1 cellular context compared by ENCODE assay signal in the genomic region with DNA sequence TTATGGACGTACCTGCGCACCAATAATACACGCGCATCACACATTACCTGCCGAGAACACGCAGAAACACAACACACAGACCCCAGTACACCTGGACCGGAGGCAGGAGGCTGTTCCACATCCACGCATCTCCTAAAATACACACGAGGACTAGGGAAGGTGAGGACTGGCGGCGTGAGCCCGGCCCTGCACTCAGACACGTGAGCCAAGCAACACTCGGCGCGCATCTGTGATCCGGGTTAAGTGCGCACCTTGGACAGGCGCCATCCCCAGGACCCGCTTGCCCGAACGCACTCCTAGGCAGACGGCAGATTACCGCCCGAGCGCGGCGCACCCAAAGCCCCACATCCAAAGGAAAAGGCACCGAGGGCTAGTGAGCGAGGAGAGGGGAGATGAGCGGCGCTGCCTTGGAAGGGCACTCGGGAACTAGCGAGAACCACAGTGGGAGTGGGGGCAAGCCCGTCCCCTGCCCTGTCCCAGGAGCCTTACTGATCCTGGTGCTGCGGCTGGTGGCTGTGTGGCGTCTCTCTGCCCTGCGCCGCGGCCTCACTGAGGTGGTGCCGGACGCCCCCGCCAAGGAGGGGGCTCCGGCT.
A peak's percentile ranks its signal among the peaks of the same experiment; 100 is the strongest.
TF ChIP-seq lines count a peak whose summit lies in the region.

No MANE protein-coding gene starts in this region.

TF ChIP-seq in HEK293, 187 proteins besides CTCF, POLR2A, EP300 and RAD21 (continued from another document):
- peak; percentile 95 for TF ChIP-seq ZNF335 (tag by site-specific recombination; conservative IDR thresholded peaks at IDR 0.05)
- peak; percentile 65 for TF ChIP-seq ZBTB8A (tag by site-specific recombination; IDR thresholded peaks at IDR 0.05)
- 0 out of 2 replicates have a peak, but pooled peaks have one; percentile 3 for TF ChIP-seq ZNF660 (tag by site-specific recombination; IDR thresholded peaks at IDR 0.05)
- TF ChIP-seq IKZF3 (tag by site-specific recombination; IDR thresholded peaks at IDR 0.05): peak; percentile 33
- no peak for TF ChIP-seq BCL11B (tag by site-specific recombination; IDR thresholded peaks at IDR 0.05; ENCODE audit: low read depth)
- no peak for TF ChIP-seq ZNF274 (IDR thresholded peaks at IDR 0.05; ENCODE audit: low read length)
- no peak for TF ChIP-seq ZNF274 (tag by site-specific recombination; IDR thresholded peaks at IDR 0.05; ENCODE audit: borderline replicate concordance)
- 0 out of 2 replicates have a peak, but pooled peaks have one; percentile 16 for TF ChIP-seq ZNF416 (tag by site-specific recombination; IDR thresholded peaks at IDR 0.05)
- TF ChIP-seq ZNF341 (tag by site-specific recombination; IDR thresholded peaks at IDR 0.05; ENCODE audit: low read depth): 0 out of 2 replicates have a peak, but pooled peaks have one; percentile 29
- TF ChIP-seq ZBTB26 (tag by site-specific recombination; optimal IDR thresholded peaks at IDR 0.05): peak; percentile 74
- peak; percentile 67; the same call in 1 of the 2 replicates for TF ChIP-seq ZNF2 (tag by site-specific recombination; IDR thresholded peaks at IDR 0.05)
- 0 out of 2 replicates have a peak, but pooled peaks have one; percentile 15 for TF ChIP-seq RBAK (tag by site-specific recombination; IDR thresholded peaks at IDR 0.05)
- TF ChIP-seq, protein P1, sequence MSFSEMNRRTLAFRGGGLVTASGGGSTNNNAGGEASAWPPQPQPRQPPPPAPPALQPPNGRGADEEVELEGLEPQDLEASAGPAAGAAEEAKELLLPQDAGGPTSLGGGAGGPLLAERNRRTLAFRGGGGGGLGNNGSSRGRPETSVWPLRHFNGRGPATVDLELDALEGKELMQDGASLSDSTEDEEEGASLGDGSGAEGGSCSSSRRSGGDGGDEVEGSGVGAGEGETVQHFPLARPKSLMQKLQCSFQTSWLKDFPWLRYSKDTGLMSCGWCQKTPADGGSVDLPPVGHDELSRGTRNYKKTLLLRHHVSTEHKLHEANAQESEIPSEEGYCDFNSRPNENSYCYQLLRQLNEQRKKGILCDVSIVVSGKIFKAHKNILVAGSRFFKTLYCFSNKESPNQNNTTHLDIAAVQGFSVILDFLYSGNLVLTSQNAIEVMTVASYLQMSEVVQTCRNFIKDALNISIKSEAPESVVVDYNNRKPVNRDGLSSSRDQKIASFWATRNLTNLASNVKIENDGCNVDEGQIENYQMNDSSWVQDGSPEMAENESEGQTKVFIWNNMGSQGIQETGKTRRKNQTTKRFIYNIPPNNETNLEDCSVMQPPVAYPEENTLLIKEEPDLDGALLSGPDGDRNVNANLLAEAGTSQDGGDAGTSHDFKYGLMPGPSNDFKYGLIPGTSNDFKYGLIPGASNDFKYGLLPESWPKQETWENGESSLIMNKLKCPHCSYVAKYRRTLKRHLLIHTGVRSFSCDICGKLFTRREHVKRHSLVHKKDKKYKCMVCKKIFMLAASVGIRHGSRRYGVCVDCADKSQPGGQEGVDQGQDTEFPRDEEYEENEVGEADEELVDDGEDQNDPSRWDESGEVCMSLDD (tag by site-specific recombination; IDR thresholded peaks at IDR 0.05): peak; percentile 46; the same call in 1 of the 2 replicates
- TF ChIP-seq, protein P2, sequence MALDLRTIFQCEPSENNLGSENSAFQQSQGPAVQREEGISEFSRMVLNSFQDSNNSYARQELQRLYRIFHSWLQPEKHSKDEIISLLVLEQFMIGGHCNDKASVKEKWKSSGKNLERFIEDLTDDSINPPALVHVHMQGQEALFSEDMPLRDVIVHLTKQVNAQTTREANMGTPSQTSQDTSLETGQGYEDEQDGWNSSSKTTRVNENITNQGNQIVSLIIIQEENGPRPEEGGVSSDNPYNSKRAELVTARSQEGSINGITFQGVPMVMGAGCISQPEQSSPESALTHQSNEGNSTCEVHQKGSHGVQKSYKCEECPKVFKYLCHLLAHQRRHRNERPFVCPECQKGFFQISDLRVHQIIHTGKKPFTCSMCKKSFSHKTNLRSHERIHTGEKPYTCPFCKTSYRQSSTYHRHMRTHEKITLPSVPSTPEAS (tag by site-specific recombination; IDR thresholded peaks at IDR 0.05): 0 out of 2 replicates have a peak, but pooled peaks have one; percentile 24
- TF ChIP-seq SP7 (tag by site-specific recombination; IDR thresholded peaks at IDR 0.05): peak; percentile 75; the same call in 1 of the 2 replicates
- peak; percentile 47; the same call in 1 of the 2 replicates for TF ChIP-seq KLF17 (tag by site-specific recombination; IDR thresholded peaks at IDR 0.05)
- no peak for TF ChIP-seq ZNF623 (tag by site-specific recombination; IDR thresholded peaks at IDR 0.05)
- no peak for TF ChIP-seq ZNF121 (tag by site-specific recombination; IDR thresholded peaks at IDR 0.05)
- no peak for TF ChIP-seq SCRT1 (tag by site-specific recombination; IDR thresholded peaks at IDR 0.05; ENCODE audit: borderline replicate concordance)
- TF ChIP-seq ZNF600 (tag by site-specific recombination; IDR thresholded peaks at IDR 0.05): peak; percentile 91
- TF ChIP-seq SCRT2 (tag by site-specific recombination; IDR thresholded peaks at IDR 0.05): peak; percentile 57; the same call in 1 of the 2 replicates
- TF ChIP-seq, protein P3, sequence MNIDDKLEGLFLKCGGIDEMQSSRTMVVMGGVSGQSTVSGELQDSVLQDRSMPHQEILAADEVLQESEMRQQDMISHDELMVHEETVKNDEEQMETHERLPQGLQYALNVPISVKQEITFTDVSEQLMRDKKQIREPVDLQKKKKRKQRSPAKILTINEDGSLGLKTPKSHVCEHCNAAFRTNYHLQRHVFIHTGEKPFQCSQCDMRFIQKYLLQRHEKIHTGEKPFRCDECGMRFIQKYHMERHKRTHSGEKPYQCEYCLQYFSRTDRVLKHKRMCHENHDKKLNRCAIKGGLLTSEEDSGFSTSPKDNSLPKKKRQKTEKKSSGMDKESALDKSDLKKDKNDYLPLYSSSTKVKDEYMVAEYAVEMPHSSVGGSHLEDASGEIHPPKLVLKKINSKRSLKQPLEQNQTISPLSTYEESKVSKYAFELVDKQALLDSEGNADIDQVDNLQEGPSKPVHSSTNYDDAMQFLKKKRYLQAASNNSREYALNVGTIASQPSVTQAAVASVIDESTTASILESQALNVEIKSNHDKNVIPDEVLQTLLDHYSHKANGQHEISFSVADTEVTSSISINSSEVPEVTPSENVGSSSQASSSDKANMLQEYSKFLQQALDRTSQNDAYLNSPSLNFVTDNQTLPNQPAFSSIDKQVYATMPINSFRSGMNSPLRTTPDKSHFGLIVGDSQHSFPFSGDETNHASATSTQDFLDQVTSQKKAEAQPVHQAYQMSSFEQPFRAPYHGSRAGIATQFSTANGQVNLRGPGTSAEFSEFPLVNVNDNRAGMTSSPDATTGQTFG (tag by site-specific recombination; IDR thresholded peaks at IDR 0.05; ENCODE audit: borderline replicate concordance): no peak
- peak; percentile 92 for TF ChIP-seq ZFP3 (tag by site-specific recombination; IDR thresholded peaks at IDR 0.05; ENCODE audit: low read depth)
- TF ChIP-seq, protein P4, sequence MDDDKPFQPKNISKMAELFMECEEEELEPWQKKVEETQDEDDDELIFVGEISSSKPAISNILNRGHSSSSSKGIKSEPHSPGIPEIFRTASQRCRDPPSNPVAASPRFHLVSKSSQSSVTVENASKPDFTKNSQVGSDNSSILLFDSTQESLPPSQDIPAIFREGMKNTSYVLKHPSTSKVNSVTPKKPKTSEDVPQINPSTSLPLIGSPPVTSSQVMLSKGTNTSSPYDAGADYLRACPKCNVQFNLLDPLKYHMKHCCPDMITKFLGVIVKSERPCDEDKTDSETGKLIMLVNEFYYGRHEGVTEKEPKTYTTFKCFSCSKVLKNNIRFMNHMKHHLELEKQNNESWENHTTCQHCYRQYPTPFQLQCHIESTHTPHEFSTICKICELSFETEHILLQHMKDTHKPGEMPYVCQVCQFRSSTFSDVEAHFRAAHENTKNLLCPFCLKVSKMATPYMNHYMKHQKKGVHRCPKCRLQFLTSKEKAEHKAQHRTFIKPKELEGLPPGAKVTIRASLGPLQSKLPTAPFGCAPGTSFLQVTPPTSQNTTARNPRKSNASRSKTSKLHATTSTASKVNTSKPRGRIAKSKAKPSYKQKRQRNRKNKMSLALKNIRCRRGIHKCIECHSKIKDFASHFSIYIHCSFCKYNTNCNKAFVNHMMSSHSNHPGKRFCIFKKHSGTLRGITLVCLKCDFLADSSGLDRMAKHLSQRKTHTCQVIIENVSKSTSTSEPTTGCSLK (tag by site-specific recombination; IDR thresholded peaks at IDR 0.05): no peak
- TF ChIP-seq ZNF529 (tag by site-specific recombination; IDR thresholded peaks at IDR 0.05; ENCODE audit: insufficient replicate concordance): no peak
